23 cellular contexts compared by ENCODE assay signal in genomic region chr15:101066501-101067408, GRCh38.
A peak's percentile ranks its signal among the peaks of the same experiment; 100 is the strongest.
DNase-seq lines count a peak whose midpoint lies in the region; ATAC-seq and TF ChIP-seq lines count a peak whose summit lies in the region.
"Had no signal": no experiment of that assay in that cellular context is flagged by ENCODE, and none has a peak within 500 bp of the region (broad histone marks: within the 10 kb centered on the region; RNA-seq: fewer than 3 reads in every experiment).

No MANE protein-coding gene starts in this region.

- H3K14ac ChIP-seq in neuronal stem cell (ENCODE audit: low read length) = no peak overlapping the region

- H3K4me3 Mint-ChIP-seq in natural killer cell = no peak overlapping the region
- H3K4me3 Mint-ChIP-seq: B cell; CD4-positive, alpha-beta T cell had no signal

- peak overlapping the region; percentile 46 for H3K18ac ChIP-seq in neuronal stem cell (ENCODE audit: low read length)

- intact Hi-C loops in natural killer cell (cut with micrococcal nuclease) = no loop called here

- peak overlapping the region; percentile 33 for H4K91ac ChIP-seq in neuronal stem cell (ENCODE audit: low read depth, low read length, poor library complexity)

- H3K4me1 ChIP-seq in BLaER1 (peaks cover 43% of the 10 kb centered on the region), NT2/D1 (ENCODE audit: insufficient read depth, insufficient read length) (peaks cover 54% of the 10 kb centered on the region), iPS-20b (ENCODE audit: insufficient read depth, low read length) (peaks cover 52% of the 10 kb centered on the region), neuronal stem cell (ENCODE audit: control insufficient read depth in 2 of 2, insufficient read depth in 1 of 2, low read depth in 1 of 2, low read length in 2 of 2) (peaks cover 39 to 47% of the 10 kb centered on the region in 2 donors)
- H3K4me1 ChIP-seq: A549, HAP-1 had no signal

- no peak overlapping the region for H3K23ac ChIP-seq in neuronal stem cell (ENCODE audit: low read depth, low read length, poor library complexity)

- no peak overlapping the region for H2BK12ac ChIP-seq in neuronal stem cell (ENCODE audit: low read length)

- H2BK15ac ChIP-seq in neuronal stem cell (ENCODE audit: low read length) = peak overlapping the region; percentile 61

- no peaks in the 10 kb centered on the region for H3K4me1 Mint-ChIP-seq in natural killer cell

- peak overlapping the region; percentile 56 for H2BK120ac ChIP-seq in neuronal stem cell (ENCODE audit: low read depth, low read length)

- H2AFZ ChIP-seq in neuronal stem cell (ENCODE audit: low read length) = no peak overlapping the region

- no peak for ATAC-seq in HG02759 (IDR thresholded peaks at IDR 0.05; ENCODE audit: unreplicated experiment)
- no peak for ATAC-seq in natural killer cell
- ATAC-seq: A549 had no signal

- TF ChIP-seq CTCF in GM20000 (IDR thresholded peaks at IDR 0.05; ENCODE audit: extremely low read depth, missing control alignments) (no peak), natural killer cell (IDR thresholded peaks at IDR 0.05) (no peak)

- peaks cover 0 to 4% of the 10 kb centered on the region in 2 donors for H3K27me3 Mint-ChIP-seq in natural killer cell (ENCODE audit: low read depth in 2 of 2)
- H3K27me3 Mint-ChIP-seq: B cell; CD4-positive, alpha-beta T cell had no signal

- H4K20me1 ChIP-seq in BLaER1 = no peaks in the 10 kb centered on the region

- H3K79me1 ChIP-seq in neuronal stem cell (ENCODE audit: low read depth, low read length) = no peaks in the 10 kb centered on the region

- H2BK5ac ChIP-seq in neuronal stem cell (ENCODE audit: low read length) = no peak overlapping the region

- H3K4me2 ChIP-seq in BLaER1 (0 out of 2 replicates have a peak overlapping the region, but pooled peaks have one; percentile 16), neuronal stem cell (ENCODE audit: insufficient read depth, low read length, poor library complexity, severe bottlenecking) (no peak overlapping the region)
- H3K4me2 ChIP-seq: A549 had no signal

- H3K9me3 Mint-ChIP-seq in natural killer cell = no peaks in the 10 kb centered on the region
- H3K9me3 Mint-ChIP-seq: CD4-positive, alpha-beta T cell had no signal

- no peak overlapping the region for H3K4me3 ChIP-seq in BLaER1
- no peak overlapping the region for H3K4me3 ChIP-seq in NT2/D1 (ENCODE audit: insufficient read length, low read depth)
- no peak overlapping the region for H3K4me3 ChIP-seq in iPS-20b (ENCODE audit: low read length)
- no peak overlapping the region for H3K4me3 ChIP-seq in neuronal stem cell (ENCODE audit: low read length in 2 of 2)
- H3K4me3 ChIP-seq: A549, HAP-1 had no signal

- H3K9ac ChIP-seq in BLaER1 = no peak overlapping the region
- H3K9ac ChIP-seq in NT2/D1 (ENCODE audit: insufficient read length, low read depth) = peak overlapping the region; percentile 6
- no peak overlapping the region; the same call in 1 of the 2 replicates for H3K9ac ChIP-seq in iPS-20b (ENCODE audit: low read depth, low read length)
- H3K9ac ChIP-seq in neuronal stem cell (ENCODE audit: low read depth, low read length, poor library complexity) = peak overlapping the region; percentile 1

- WGBS in neuronal stem cell (ENCODE audit: extremely low coverage in 2 of 2, insufficient read length in 2 of 2, insufficient replicate concordance in 1 of 2), 2 donors = no CpG with 5 or more reads among the region's 26 CpGs

- peak overlapping the region; percentile 58 for H2AK5ac ChIP-seq in neuronal stem cell (ENCODE audit: low read depth, low read length)

- no peaks in the 10 kb centered on the region for H3K9me3 ChIP-seq in BLaER1
- H3K9me3 ChIP-seq in NT2/D1 (ENCODE audit: insufficient read depth, low read length) = no peaks in the 10 kb centered on the region
- H3K9me3 ChIP-seq in iPS-20b (ENCODE audit: insufficient read depth, low read depth, low read length) = no peaks in the 10 kb centered on the region
- no peaks in the 10 kb centered on the region for H3K9me3 ChIP-seq in neuronal stem cell (replicated peaks in 1 of 2; ENCODE audit: control insufficient read depth in 2 of 2, insufficient read depth in 1 of 2, low read depth in 1 of 2, low read length in 2 of 2)
- H3K9me3 ChIP-seq: A549, HAP-1 had no signal

- H3K36me3 ChIP-seq in BLaER1 = no peaks in the 10 kb centered on the region
- H3K36me3 ChIP-seq in NT2/D1 (ENCODE audit: insufficient read depth, insufficient read length, low read length) = peaks cover 14% of the 10 kb centered on the region
- no peaks in the 10 kb centered on the region for H3K36me3 ChIP-seq in iPS-20b (ENCODE audit: insufficient read depth, low read depth, low read length)
- H3K36me3 ChIP-seq in neuronal stem cell (replicated peaks in 1 of 2; ENCODE audit: control insufficient read depth in 2 of 2, insufficient read depth in 2 of 2, low read length in 2 of 2) = no peaks in the 10 kb centered on the region
- H3K36me3 ChIP-seq: HAP-1 had no signal

- H3K4ac ChIP-seq in neuronal stem cell (ENCODE audit: low read length) = no peak overlapping the region

- H3K27me3 ChIP-seq in BLaER1 (no peaks in the 10 kb centered on the region), NT2/D1 (ENCODE audit: insufficient read depth, insufficient read length) (peaks cover 2% of the 10 kb centered on the region), iPS-20b (ENCODE audit: insufficient read depth, low read length) (peaks cover 5% of the 10 kb centered on the region; the same call in 1 of the 2 replicates), neuronal stem cell (ENCODE audit: control insufficient read depth in 3 of 3, insufficient read depth in 3 of 3, low read depth in 1 of 3, low read length in 3 of 3) (no peaks in the 10 kb centered on the region)

- DNase-seq in NT2/D1 (ENCODE audit: low read depth, low spot score) (no peak), neuronal stem cell (ENCODE audit: low spot score) (no peak), GM20000 (ENCODE audit: low spot score) (no peak), DMS 273 (lab: John Stamatoyannopoulos, UW; ENCODE audit: unreplicated experiment) (no peak), natural killer cell (no peak)
- DNase-seq: CD4-positive, alpha-beta T cell; COR-L47; DMS 273 treated with DMSO at 0.1 percent for 48 hours; IMR-90; Karpas-422; NCI-H1417; NCI-H1694 treated with DMSO at 0.1 percent for 48 hours; NCI-H2081 treated with DMSO at 0.1 percent for 48 hours; NCI-H2171 treated with DMSO at 0.1 percent for 48 hours; NCI-H524 treated with DMSO at 0.1 percent for 48 hours; OCI-M1; Right ventricle myocardium superior had no signal

- no peaks in the 10 kb centered on the region for H3K36me3 Mint-ChIP-seq in natural killer cell

- H3K27ac Mint-ChIP-seq in natural killer cell = no peak overlapping the region
- H3K27ac Mint-ChIP-seq: B cell; CD4-positive, alpha-beta T cell had no signal

- no peak overlapping the region for H3K27ac ChIP-seq in BLaER1
- peak overlapping the region; percentile 99 for H3K27ac ChIP-seq in iPS-20b (ENCODE audit: low read length)
- no peak overlapping the region for H3K27ac ChIP-seq in neuronal stem cell (replicated peaks; ENCODE audit: low read length)
- H3K27ac ChIP-seq: A549 had no signal

- peak overlapping the region; percentile 68 for H4K8ac ChIP-seq in neuronal stem cell (ENCODE audit: low read depth, low read length)

Comparison
In these comparisons a context has a peak if more than half of its experiments do, and no peak if none do; other contexts are left out.
1. H3K9ac ChIP-seq: peak in NT2/D1 (single experiment) and neuronal stem cell (single experiment); none in BLaER1 (single experiment) and iPS-20b (single experiment).